11 cellular contexts compared by ENCODE assay signal in genomic region chr12:21773799-21774198, GRCh38. TPM values are rescaled to one million over a fixed set of nuclear protein-coding genes. Genes with fewer than 3 reads are reported as not detected.
DNase-seq lines count a peak whose midpoint lies in the region; ATAC-seq and TF ChIP-seq lines count a peak whose summit lies in the region.
"Had no signal": no experiment of that assay in that cellular context is flagged by ENCODE, and none has a peak within 500 bp of the region (broad histone marks: within the 10 kb centered on the region; RNA-seq: fewer than 3 reads in every experiment).

No MANE protein-coding gene starts in this region.

- H3K4me1 ChIP-seq in osteoblast (ENCODE audit: insufficient read depth, low read length) (peaks cover 24% of the 10 kb centered on the region), foreskin keratinocyte (no peaks in the 10 kb centered on the region)

- no peak overlapping the region for H3K27ac Mint-ChIP-seq in natural killer cell treated with Interleukin-12 subunit alpha and Interleukin-12 subunit beta and Interleukin-15 and Interleukin-18, amount 100 ng/mL, for 72 hours
- H3K27ac Mint-ChIP-seq: immature natural killer cell had no signal

- no peaks in the 10 kb centered on the region for H3K9me3 Mint-ChIP-seq in natural killer cell treated with Interleukin-12 subunit alpha and Interleukin-12 subunit beta and Interleukin-15 and Interleukin-18, amount 100 ng/mL, for 72 hours

- DNase-seq in AG09309 (ENCODE audit: low read depth) (no peak), MG63 (no peak), fibroblast of peridontal ligament (ENCODE audit: extremely low read depth) (peak; percentile 12), osteoblast (ENCODE audit: insufficient read length, low spot score, missing footprints) (no peak), SHP77 (lab: John Stamatoyannopoulos, UW) (no peak), NCI-H2107 treated with DMSO at 0.1 percent for 48 hours (lab: John Stamatoyannopoulos, UW; ENCODE audit: unreplicated experiment) (no peak), foreskin keratinocyte (no peak)
- DNase-seq in natural killer cell treated with Interleukin-12 subunit alpha and Interleukin-12 subunit beta and Interleukin-15 and Interleukin-18, amount 100 ng/mL, for 72 hours (ENCODE audit: low spot score): no peak
- DNase-seq: activated CD4-positive, alpha-beta T cell treated with anti-CD3 and anti-CD28 coated beads for 1 hour; immature natural killer cell had no signal

- H3K27me3 Mint-ChIP-seq in natural killer cell treated with Interleukin-12 subunit alpha and Interleukin-12 subunit beta and Interleukin-15 and Interleukin-18, amount 100 ng/mL, for 72 hours: peaks cover 33 to 62% of the 10 kb centered on the region in 2 donors

- H3K4me2 ChIP-seq in osteoblast (ENCODE audit: insufficient read depth, low read length): peak overlapping the region; percentile 75

- H3K36me3 Mint-ChIP-seq in natural killer cell treated with Interleukin-12 subunit alpha and Interleukin-12 subunit beta and Interleukin-15 and Interleukin-18, amount 100 ng/mL, for 72 hours: no peaks in the 10 kb centered on the region
- H3K36me3 Mint-ChIP-seq: immature natural killer cell had no signal

- H3K4me3 ChIP-seq in AG09309 (ENCODE audit: control insufficient read depth, low read depth, low read length): peak overlapping the region; percentile 71
- peak overlapping the region; percentile 49; the same call in 1 of the 2 replicates for H3K4me3 ChIP-seq in MG63
- H3K4me3 ChIP-seq in osteoblast (ENCODE audit: insufficient read depth, low read length): peak overlapping the region; percentile 79

- H3K27ac ChIP-seq in osteoblast (ENCODE audit: low read depth, low read length) (no peak overlapping the region), foreskin keratinocyte (no peak overlapping the region)
- H3K27ac ChIP-seq: KMS-11 had no signal

- H3K9me3 ChIP-seq in MG63: no peaks in the 10 kb centered on the region
- no peaks in the 10 kb centered on the region for H3K9me3 ChIP-seq in osteoblast (ENCODE audit: low read depth, low read length)

- H3K36me3 ChIP-seq in MG63: no peaks in the 10 kb centered on the region
- no peaks in the 10 kb centered on the region for H3K36me3 ChIP-seq in osteoblast (ENCODE audit: insufficient read depth, low read length)

- H3K27me3 ChIP-seq in MG63 (peaks cover 2% of the 10 kb centered on the region; the same call in 1 of the 2 replicates), osteoblast (ENCODE audit: insufficient read depth, low read length) (no peaks in the 10 kb centered on the region), foreskin keratinocyte (peaks cover 34% of the 10 kb centered on the region)

- ATAC-seq in natural killer cell treated with Interleukin-12 subunit alpha and Interleukin-12 subunit beta and Interleukin-15 and Interleukin-18, amount 100 ng/mL, for 72 hours: no peak
- ATAC-seq in foreskin keratinocyte: no peak

- no peak for TF ChIP-seq CTCF in AG09309 (IDR thresholded peaks at IDR 0.05; ENCODE audit: control insufficient read depth, insufficient read depth, low read depth, low read length, missing control alignments)
- no peak for TF ChIP-seq CTCF in osteoblast (IDR thresholded peaks at IDR 0.05; ENCODE audit: extremely low read depth, low read depth, low read length)
- TF ChIP-seq CTCF in foreskin keratinocyte (conservative IDR thresholded peaks at IDR 0.05): no peak

- H3K4me3 Mint-ChIP-seq in natural killer cell treated with Interleukin-12 subunit alpha and Interleukin-12 subunit beta and Interleukin-15 and Interleukin-18, amount 100 ng/mL, for 72 hours: no peak overlapping the region

- no peaks in the 10 kb centered on the region for H3K79me2 ChIP-seq in osteoblast (ENCODE audit: insufficient read depth, low read length)

- H3K4me1 Mint-ChIP-seq in natural killer cell treated with Interleukin-12 subunit alpha and Interleukin-12 subunit beta and Interleukin-15 and Interleukin-18, amount 100 ng/mL, for 72 hours (ENCODE audit: low read depth in 2 of 2): peaks cover 0 to 6% of the 10 kb centered on the region in 2 donors
- H3K4me1 Mint-ChIP-seq: immature natural killer cell had no signal

- peak overlapping the region; percentile 73 for H2AFZ ChIP-seq in osteoblast (ENCODE audit: low read length)

- no peaks in the 10 kb centered on the region for H4K20me1 ChIP-seq in osteoblast (ENCODE audit: insufficient read depth, low read length)

RNA-seq across cellular contexts. Expression of gene KCNJ8, which starts 0.7 kb away (rescaled TPM):
- total RNA-seq in MG63 (2014; rRNA removed; shearing (Covaris generic); ENCODE audit: low replicate concordance): not detected in 2 replicates
- 5.1 and 9.1 TPM in 2 replicates for total RNA-seq in osteoblast
- total RNA-seq in natural killer cell treated with Interleukin-12 subunit alpha and Interleukin-12 subunit beta and Interleukin-15 and Interleukin-18, amount 100 ng/mL, for 72 hours: not detected
- total RNA-seq in foreskin keratinocyte: not detected in 2 replicates
- polyA plus RNA-seq in foreskin keratinocyte: not detected in 2 replicates
- polyA plus RNA-seq: immature natural killer cell had no signal
